Comparison of ENCODE assay signal across 27 cellular contexts in genomic region chr2:145916799-145917198, GRCh38.
"Had no signal": no experiment of that assay in that cellular context is flagged by ENCODE, and none has a peak within 500 bp of the region (broad histone marks: within the 10 kb centered on the region; RNA-seq: fewer than 3 reads in every experiment).

No MANE protein-coding gene starts in this region.

- FAIRE-seq: endometrium, islet of Langerhans, keratinocyte had no signal

- H3K4me3 ChIP-seq: colonic mucosa, esophagus squamous epithelium, gastrocnemius medialis, heart right ventricle, left lung, lower lobe of right lung, mucosa of descending colon had no signal

- H3K27ac ChIP-seq: colonic mucosa, epithelial cell of prostate, esophagus squamous epithelium, gastrocnemius medialis, heart right ventricle, left lung, lower lobe of right lung had no signal

- ATAC-seq: effector memory CD8-positive, alpha-beta T cell; esophagus mucosa; gastrocnemius medialis; heart right ventricle; left cardiac atrium; left lung; left ventricle myocardium superior; lower lobe of right lung; mucosa of descending colon had no signal

- H3K36me3 ChIP-seq: colonic mucosa, esophagus squamous epithelium, gastrocnemius medialis, heart right ventricle, left lung, lower lobe of right lung had no signal

- H3K36me3 Mint-ChIP-seq: mesothelial cell of epicardium had no signal

- H3K4me3 Mint-ChIP-seq: dendritic cell treated with granulocyte-macrophage colony-stimulating factor and Interleukin-4, amounts not matched to agents 40 ng/mL and 50 ng/mL, for 4 days; effector memory CD8-positive, alpha-beta T cell; endodermal cell; mesothelial cell of epicardium had no signal

- H3K4me1 ChIP-seq: colonic mucosa, esophagus squamous epithelium, gastrocnemius medialis, lower lobe of right lung had no signal

- DNase-seq: colonic mucosa; cortex of kidney; effector CD8-positive, alpha-beta T cell; effector memory CD8-positive, alpha-beta T cell; endodermal cell; erythroblast; esophagus squamous epithelium; foreskin fibroblast; foreskin melanocyte; gastrocnemius medialis; glutamatergic neuron; head of caudate nucleus; heart right ventricle; hippocampal formation; left cardiac atrium; left lung; left ventricle myocardium superior; lower lobe of right lung; mesenchymal stem cell; mucosa of descending colon had no signal

- H3K9me3 Mint-ChIP-seq: dendritic cell treated with granulocyte-macrophage colony-stimulating factor and Interleukin-4, amounts not matched to agents 40 ng/mL and 50 ng/mL, for 4 days; effector memory CD8-positive, alpha-beta T cell; endodermal cell; mesothelial cell of epicardium had no signal

- H3K27me3 Mint-ChIP-seq: dendritic cell treated with granulocyte-macrophage colony-stimulating factor and Interleukin-4, amounts not matched to agents 40 ng/mL and 50 ng/mL, for 4 days; effector memory CD8-positive, alpha-beta T cell had no signal

- H3K4me1 Mint-ChIP-seq: endodermal cell had no signal

- H3K9me3 ChIP-seq: colonic mucosa, esophagus squamous epithelium, gastrocnemius medialis, heart right ventricle, left lung, lower lobe of right lung, mucosa of descending colon had no signal

- H3K27ac Mint-ChIP-seq: dendritic cell treated with granulocyte-macrophage colony-stimulating factor and Interleukin-4, amounts not matched to agents 40 ng/mL and 50 ng/mL, for 4 days; effector memory CD8-positive, alpha-beta T cell; endodermal cell; mesothelial cell of epicardium had no signal

- H3K27me3 ChIP-seq: colonic mucosa, esophagus squamous epithelium, gastrocnemius medialis, heart right ventricle, left lung had no signal
